ENCODE assay signal across 29 cellular contexts in the genomic region with DNA sequence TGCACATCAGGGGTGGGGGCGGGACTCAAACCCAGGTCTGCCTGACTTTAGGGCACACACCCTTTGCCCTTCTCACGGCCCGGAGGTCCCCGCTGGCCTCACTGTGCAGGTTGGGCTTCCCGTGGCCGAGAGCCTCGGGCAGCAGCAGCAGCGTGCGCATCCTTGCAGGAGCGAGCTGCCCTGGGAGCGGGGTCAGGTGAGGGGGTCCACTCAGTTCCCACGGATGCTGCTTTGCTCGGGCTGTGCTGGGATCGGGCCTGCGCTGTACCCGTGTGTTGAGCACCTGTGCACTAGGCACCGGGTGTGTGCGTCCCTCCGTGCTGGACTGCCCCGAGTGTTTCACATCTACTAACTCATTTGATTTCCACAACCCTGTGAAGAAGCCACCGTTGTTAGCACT. TPM values are rescaled to one million over a fixed set of nuclear protein-coding genes. Genes with fewer than 3 reads are reported as not detected.
"Had no signal": no experiment of that assay in that cellular context is flagged by ENCODE, and none has a peak within 500 bp of the region (broad histone marks: within the 10 kb centered on the region; RNA-seq: fewer than 3 reads in every experiment).

No MANE protein-coding gene starts in this region.

- H3K27ac Mint-ChIP-seq: nephron progenitor cell; stimulated activated memory B cell treated with anti-CD40 and anti-IgM and Interleukin-4, amounts not matched to agents 10 μg/mL and 1 μg/mL and 100 μg/mL, for 72 hours; type B pancreatic cell had no signal

- H3K4me3 Mint-ChIP-seq: immature natural killer cell; naive thymus-derived CD8-positive, alpha-beta T cell; nephron progenitor cell; stimulated activated memory B cell treated with anti-CD40 and anti-IgM and Interleukin-4, amounts not matched to agents 10 μg/mL and 1 μg/mL and 100 μg/mL, for 72 hours; type B pancreatic cell had no signal

- H3K9me3 Mint-ChIP-seq: immature natural killer cell; naive thymus-derived CD8-positive, alpha-beta T cell; nephron progenitor cell; stimulated activated memory B cell treated with anti-CD40 and anti-IgM and Interleukin-4, amounts not matched to agents 10 μg/mL and 1 μg/mL and 100 μg/mL, for 72 hours; type B pancreatic cell had no signal

- H3K4me1 Mint-ChIP-seq: stimulated activated memory B cell treated with anti-CD40 and anti-IgM and Interleukin-4, amounts not matched to agents 10 μg/mL and 1 μg/mL and 100 μg/mL, for 72 hours had no signal

- DNase-seq: dermis blood vessel endothelial cell; effector memory CD4-positive, alpha-beta T cell; foreskin melanocyte; glutamatergic neuron; heart right ventricle; hypothalamus; immature natural killer cell; islet precursor cell; kidney glomerular epithelial cell; left colon; left ventricle myocardium superior; lower lobe of right lung; naive thymus-derived CD8-positive, alpha-beta T cell; nephron progenitor cell; occipital lobe; retina; stimulated activated CD4-positive, alpha-beta T cell treated with anti-CD3 and anti-CD28 coated beads, Interleukin-2, amount 100 ng/mL, for 24 hours; stimulated activated CD4-positive, alpha-beta T cell treated with anti-CD3 and anti-CD28 coated beads, Interleukin-4, amount 100 ng/mL, for 24 hours; stimulated activated naive CD8-positive, alpha-beta T cell treated with anti-CD3 and anti-CD28 coated beads, Interleukin-15, Interleukin-2, amounts not matched to agents 100 U/mL and 50 U/mL, for 24 hours; substantia nigra; testis; tibial artery had no signal

- H3K4me2 ChIP-seq: smooth muscle cell had no signal

- H3K27me3 ChIP-seq: heart right ventricle, pancreas, testis had no signal

- H3K36me3 Mint-ChIP-seq: type B pancreatic cell had no signal

- H3K27me3 Mint-ChIP-seq: naive thymus-derived CD8-positive, alpha-beta T cell; stimulated activated memory B cell treated with anti-CD40 and anti-IgM and Interleukin-4, amounts not matched to agents 10 μg/mL and 1 μg/mL and 100 μg/mL, for 72 hours; type B pancreatic cell had no signal

- H3K36me3 ChIP-seq: heart right ventricle had no signal

- H3K4me3 ChIP-seq: coronary artery, esophagus muscularis mucosa, heart right ventricle, lower lobe of right lung, pancreas, smooth muscle cell, testis, tibial artery had no signal

- H3K9me3 ChIP-seq: esophagus muscularis mucosa, heart right ventricle, lower lobe of right lung, pancreas, testis, tibial artery had no signal

- H3K27ac ChIP-seq: coronary artery, esophagus muscularis mucosa, heart right ventricle, lower lobe of right lung, pancreas, testis, tibial artery had no signal

RNA-seq across cellular contexts. Expression of gene ARHGAP8, which starts 25.2 kb away (rescaled TPM):
- total RNA-seq: dermis blood vessel endothelial cell, endothelial cell of umbilical vein, left ventricle myocardium superior had no signal
- polyA plus RNA-seq: endothelial cell of umbilical vein had no signal
